Comparison of ENCODE assay signal across 28 cellular contexts in the genomic region with DNA sequence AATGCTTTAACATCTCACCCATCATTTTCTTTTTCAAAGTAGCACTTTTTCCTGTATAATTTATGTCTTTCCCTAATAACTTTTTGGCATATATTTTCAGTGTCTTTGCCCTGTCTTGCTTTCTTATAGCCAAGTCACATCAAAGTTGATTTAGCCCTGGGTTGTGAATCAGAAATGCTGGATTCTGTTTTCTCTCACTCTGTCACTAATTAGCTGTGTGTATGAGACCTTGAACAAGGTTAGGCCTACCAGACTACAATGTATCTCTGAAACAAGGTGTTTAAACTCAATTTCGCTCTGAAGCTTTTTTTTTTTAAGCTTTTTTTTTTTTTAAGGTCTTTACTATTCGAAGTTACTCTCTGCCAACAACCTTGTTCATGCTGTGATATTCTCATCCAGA. TPM values are rescaled to one million over a fixed set of nuclear protein-coding genes. Genes with fewer than 3 reads are reported as not detected.
DNase-seq lines count a peak whose midpoint lies in the region; ATAC-seq, FAIRE-seq and TF ChIP-seq lines count a peak whose summit lies in the region.
"Had no signal": no experiment of that assay in that cellular context is flagged by ENCODE, and none has a peak within 500 bp of the region (broad histone marks: within the 10 kb centered on the region; RNA-seq: fewer than 3 reads in every experiment).

No MANE protein-coding gene starts in this region.

- H3K27me3 ChIP-seq in Loucy (ENCODE audit: insufficient read depth, low read length, poor library complexity, severe bottlenecking), result no peaks in the 10 kb centered on the region
- H3K27me3 ChIP-seq in GM12878 (replicated peaks in 1 of 2; ENCODE audit: control insufficient read depth in 2 of 2, insufficient read depth in 2 of 2, low read length in 1 of 2), result no peaks in the 10 kb centered on the region
- H3K27me3 ChIP-seq: MG63, SJSA1 had no signal

- CTCF ChIA-PET in GM12878 (lab: Yijun Ruan, JAX), result no interaction called here

- H3K9me3 Mint-ChIP-seq in nephron, result peaks cover 13% of the 10 kb centered on the region
- H3K9me3 Mint-ChIP-seq: CD8-positive, alpha-beta T cell; H9; HFFc6 had no signal

- H4K20me1 ChIP-seq in Loucy (ENCODE audit: insufficient read depth, low read length, poor library complexity, severe bottlenecking) (peaks cover 94% of the 10 kb centered on the region), GM12878 (ENCODE audit: control insufficient read depth, insufficient read depth) (no peaks in the 10 kb centered on the region)

- peak; percentile 39; the same call in 2 of the 3 replicates for ATAC-seq in GM12878
- ATAC-seq: CD8-positive, alpha-beta T cell; HepG2 had no signal

- no peak for DNase-seq in H54 (ENCODE audit: insufficient read length, low spot score)
- DNase-seq in GM12878 (ENCODE audit: low read depth, low spot score), result no peak
- no peak for DNase-seq in NCI-H2227 treated with DMSO at 0.1 percent for 48 hours (lab: John Stamatoyannopoulos, UW)
- DNase-seq in D721Med (ENCODE audit: insufficient read length, low spot score), result no peak
- DNase-seq in activated CD4-positive, alpha-beta T cell treated with anti-CD3 and anti-CD28 coated beads for 48 hours, result no peak
- DNase-seq in stimulated activated CD8-positive, alpha-beta memory T cell treated with anti-CD3 and anti-CD28 coated beads, Interleukin-4, amount 100 ng/mL, for 48 hours, result no peak
- DNase-seq: Caco-2; CD8-positive, alpha-beta T cell; DMS79 treated with DMSO at 0.1 percent for 48 hours; H9; HFFc6; MG63; NCI-H1092; NCI-H1417 treated with DMSO at 0.1 percent for 48 hours; NCI-H1694 treated with DMSO at 0.1 percent for 48 hours; NCI-H2081; NCI-H345; NCI-H524 treated with DMSO at 0.1 percent for 48 hours; NCI-H774; Right ventricle myocardium superior; RPMI8226 had no signal

- no peak overlapping the region for H3K4me3 Mint-ChIP-seq in nephron
- H3K4me3 Mint-ChIP-seq: B cell; CD8-positive, alpha-beta T cell; H9; HFFc6 had no signal

- intact Hi-C loops in GM12878 (cut with micrococcal nuclease; ENCODE audit: unreplicated experiment), result no loop called here

- in situ Hi-C loops in GM12878 (cut with MboI), result no loop called here

- H3K27ac ChIP-seq in GM12878 (ENCODE audit: control insufficient read depth, insufficient read depth), result no peak overlapping the region
- H3K27ac ChIP-seq: C4-2B, SJSA1 had no signal

- 96% methylated on average over 2 of the region's 2 CpGs for WGBS in GM12878 (ENCODE audit: insufficient coverage, insufficient replicate concordance, low lambda C conversion rate, missing lambda C conversion rate)

- POLR2A ChIA-PET in GM12878 (lab: Charles Lee), result no interaction called here

- TF ChIP-seq CTCF in Loucy (conservative IDR thresholded peaks at IDR 0.05; ENCODE audit: low read length) (no peak), GM12878 (IDR thresholded peaks at IDR 0.05 in 2 of 3, conservative IDR thresholded peaks at IDR 0.05 in 1 of 3; ENCODE audit: control insufficient read depth in 2 of 3, extremely low read depth in 1 of 3, insufficient read depth in 1 of 3, low read depth in 3 of 3, low read length in 3 of 3) (no peak), nephron (IDR thresholded peaks at IDR 0.05; ENCODE audit: unreplicated experiment in 3 of 3) (no peak), D721Med (IDR thresholded peaks at IDR 0.05; ENCODE audit: insufficient read depth, missing control alignments) (no peak)

- peak overlapping the region; percentile 35 for H3K4me2 ChIP-seq in Loucy (ENCODE audit: low read depth, low read length, poor library complexity, severe bottlenecking)
- no peak overlapping the region for H3K4me2 ChIP-seq in GM12878 (ENCODE audit: control insufficient read depth, insufficient read depth)

- no peak for TF ChIP-seq EP300 in GM12878 (IDR thresholded peaks at IDR 0.05; ENCODE audit: borderline replicate concordance in 1 of 2, control insufficient read depth in 1 of 2, low read depth in 2 of 2, low read length in 2 of 2)

- H3K9me2 ChIP-seq in Loucy (replicated peaks; ENCODE audit: low read depth, low read length), result no peaks in the 10 kb centered on the region

- H3K27ac Mint-ChIP-seq in nephron, result peak overlapping the region; percentile 11 to 58 (median 41)
- H3K27ac Mint-ChIP-seq: B cell; CD8-positive, alpha-beta T cell; H9; HFFc6 had no signal

- H3K27me3 Mint-ChIP-seq in nephron (ENCODE audit: low read depth), result no peaks in the 10 kb centered on the region
- H3K27me3 Mint-ChIP-seq: B cell had no signal

- H3K4me1 Mint-ChIP-seq in nephron, result peaks cover 46% of the 10 kb centered on the region

- H3K4me3 ChIP-seq in Loucy (ENCODE audit: low read length, poor library complexity, severe bottlenecking), result no peak overlapping the region
- H3K4me3 ChIP-seq in GM12878, result no peak overlapping the region
- H3K4me3 ChIP-seq: MG63, SJSA1 had no signal

- H3K4me1 ChIP-seq in Loucy (ENCODE audit: insufficient read depth, low read length, poor library complexity, severe bottlenecking) (peaks cover 53% of the 10 kb centered on the region), GM12878 (ENCODE audit: control insufficient read depth, insufficient read depth, low read length) (no peaks in the 10 kb centered on the region)
- H3K4me1 ChIP-seq: SJSA1 had no signal

- no peaks in the 10 kb centered on the region for H3K9me3 ChIP-seq in Loucy (ENCODE audit: insufficient read depth, low read depth, low read length)
- H3K9me3 ChIP-seq in GM12878 (replicated peaks; ENCODE audit: control insufficient read depth, insufficient read depth, low read length), result no peaks in the 10 kb centered on the region; the same call in 1 of the 3 replicates
- H3K9me3 ChIP-seq: Caco-2, MG63, SJSA1 had no signal

- H2AFZ ChIP-seq in Loucy (ENCODE audit: low read length), result no peak overlapping the region
- H2AFZ ChIP-seq in GM12878 (ENCODE audit: control insufficient read depth, low read depth, low read length), result no peak overlapping the region

- no peak overlapping the region for H3K9ac ChIP-seq in Loucy (ENCODE audit: low read depth, low read length, poor library complexity, severe bottlenecking)
- H3K9ac ChIP-seq in GM12878 (ENCODE audit: control insufficient read depth, insufficient read depth, low read length), result no peak overlapping the region

- H3K36me3 ChIP-seq in Loucy (ENCODE audit: insufficient read depth, low read length) (no peaks in the 10 kb centered on the region), GM12878 (ENCODE audit: control insufficient read depth in 2 of 2, insufficient read depth in 2 of 2, low read length in 1 of 2) (no peaks in the 10 kb centered on the region; a peak in 1 of 4 replicates)
- H3K36me3 ChIP-seq: SJSA1 had no signal

- SMC1A ChIA-PET in GM12878 (lab: Charles Lee; ENCODE audit: uncharacterized antibody, unreplicated experiment), result interaction anchor here (0.7 kb wide), 1 partner anchor 57 kb away, joined by 4 read pairs; no protein-coding TSS in a partner anchor

- H3K79me2 ChIP-seq in Loucy (ENCODE audit: insufficient read depth, low read length) (peaks cover 100% of the 10 kb centered on the region), GM12878 (ENCODE audit: control insufficient read depth, insufficient read depth, low read length) (peaks cover 79% of the 10 kb centered on the region)

- RAD21 ChIA-PET in GM12878 (lab: Charles Lee; ENCODE audit: unreplicated experiment), result interaction anchor here (0.9 kb wide), 1 partner anchor 11 kb away, joined by 4 read pairs; no protein-coding TSS in a partner anchor

- TF ChIP-seq RAD21 in GM12878 (IDR thresholded peaks at IDR 0.05; ENCODE audit: insufficient read depth, low read depth, low read length), result no peak

- H3F3A ChIP-seq in Loucy (ENCODE audit: low read depth), result no peaks in the 10 kb centered on the region

- BruUV-seq in GM12878 (replicated peaks; lab: Mats Ljungman, UMichigan), result no TSS peak

- TF ChIP-seq POLR2A in H54 (IDR thresholded peaks at IDR 0.05; ENCODE audit: low read depth, low read length) (no peak), GM12878 (IDR thresholded peaks at IDR 0.05; ENCODE audit: low read depth, low read length) (no peak)

- peak; percentile 6 for FAIRE-seq in H54 (lab: Jason Lieb, UNC)
- FAIRE-seq in GM12878 (lab: Jason Lieb, UNC), result no peak
- FAIRE-seq in D721Med (lab: Jason Lieb, UNC), result no peak
- FAIRE-seq: GM18507, HepG2 had no signal

- peaks cover 48% of the 10 kb centered on the region for H3K36me3 Mint-ChIP-seq in nephron (ENCODE audit: low read depth)

TF ChIP-seq in GM12878, 131 proteins besides CTCF, POLR2A, EP300 and RAD21 (continues in another document):
- TF ChIP-seq MTA3 (IDR thresholded peaks at IDR 0.05; ENCODE audit: borderline replicate concordance, low read length), result no peak
- TF ChIP-seq KAT2A (conservative IDR thresholded peaks at IDR 0.05; ENCODE audit: control insufficient read depth, low read depth, low read length), result no peak

RNA-seq across cellular contexts. Expression of a gene that starts 25.7 kb away (rescaled TPM):
- total RNA-seq in GM12878 (2013; cell fraction: nucleolus; rRNA removed), result 699 and 744 TPM in 2 replicates
- total RNA-seq in GM12878 (2014; rRNA removed) (75.3 and 97.4 TPM in 2 replicates), GM12878 (2014; rRNA removed; fragmentation: Illumina TruSeq; extraction: Trizol) (127 and 131 TPM in 2 replicates), GM12878 (2021) (48.2 and 55.1 TPM in 2 replicates)
- polyA plus RNA-seq in GM12878 (2011; ENCODE audit: low read depth), result 30.1 TPM
- polyA plus RNA-seq in GM12878 (2011; rRNA removed) (98.5 and 103 TPM in 2 replicates), GM12878 (2014; fragmentation: Illumina TruSeq; extraction: Trizol) (89.4 and 104 TPM in 2 replicates), GM12878 (2014; fragmentation: Nextera tagmentation; extraction: Ambion mirVana) (10 to 100 TPM; 37.9 to 55.4 TPM), GM12878 (2014; rRNA removed) (54.3 and 71.9 TPM in 2 replicates), GM12878 (2016; fragmentation: Nextera tagmentation; extraction: Ambion mirVana) (100 to 1,000 TPM in 1 of 2 experiments, 10 to 100 TPM in 1; 92.1 to 102 TPM)
- polyA plus RNA-seq in GM12878 (2011; cell fraction: cytosol; rRNA removed), result 79.0 and 85.4 TPM in 2 replicates
- polyA plus RNA-seq in GM12878 (2011; cell fraction: nucleus; rRNA removed), result 122 and 139 TPM in 2 replicates
- 50.7 and 52.9 TPM in 2 replicates for polyA plus RNA-seq in GM12878 (2012)
- 121 and 190 TPM in 2 replicates for polyA minus RNA-seq in GM12878 (2011; rRNA and poly(A)+ RNA removed)
- 34.2 and 49.6 TPM in 2 replicates for polyA minus RNA-seq in GM12878 (2011; cell fraction: cytosol; rRNA and poly(A)+ RNA removed)
- polyA minus RNA-seq in GM12878 (2011; cell fraction: nucleus; rRNA and poly(A)+ RNA removed), result 184 and 272 TPM in 2 replicates
